ENCODE assay signal across 9 cellular contexts in the genomic region with DNA sequence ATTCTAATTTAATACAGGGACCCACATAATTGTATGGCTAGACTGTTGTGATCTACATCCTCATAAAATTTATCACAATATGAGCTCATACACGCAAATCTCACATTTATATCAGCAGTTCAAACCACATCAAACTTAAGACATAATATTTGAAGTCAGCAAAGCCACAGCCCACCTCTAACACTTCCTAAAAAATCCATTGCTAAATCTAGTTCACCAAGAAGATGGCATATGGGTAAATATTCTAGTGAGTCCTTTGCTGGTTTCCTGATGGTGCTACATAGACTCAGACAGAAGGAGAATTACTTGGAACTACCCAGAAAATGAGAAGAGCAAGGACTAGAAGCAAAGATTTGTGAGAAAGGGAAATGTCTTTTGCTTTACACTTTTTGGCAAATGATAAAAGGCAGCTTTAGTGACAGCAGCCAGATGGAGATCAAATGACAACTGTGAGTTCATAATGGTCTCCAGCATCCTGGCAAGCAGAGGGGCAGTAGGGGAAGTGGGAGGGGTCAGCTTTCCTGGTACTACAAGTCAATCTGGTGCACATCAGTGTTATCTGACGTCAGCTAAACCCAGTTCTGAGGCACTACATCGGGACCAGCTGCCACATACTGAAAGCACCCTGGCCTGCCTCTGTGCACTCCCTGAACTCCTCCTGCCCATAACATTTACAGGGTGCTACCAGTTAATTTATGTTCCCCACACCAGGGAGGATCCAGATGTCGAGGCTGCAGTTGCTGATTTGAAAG. TPM values are rescaled to one million over a fixed set of nuclear protein-coding genes. Genes with fewer than 3 reads are reported as not detected.
DNase-seq lines count a peak whose midpoint lies in the region; ATAC-seq and TF ChIP-seq lines count a peak whose summit lies in the region.
"Had no signal": no experiment of that assay in that cellular context is flagged by ENCODE, and none has a peak within 500 bp of the region (broad histone marks: within the 10 kb centered on the region; RNA-seq: fewer than 3 reads in every experiment).

No MANE protein-coding gene starts in this region.

- peak in 1 of 4 donors; percentile 64 for TF ChIP-seq EP300 in upper lobe of left lung (IDR thresholded peaks at IDR 0.05)

- DNase-seq in NCI-H1417 (lab: John Stamatoyannopoulos, UW): peak; percentile 16 to 58 (median 36)
- DNase-seq in NCI-H1417 treated with DMSO at 0.1 percent for 48 hours (lab: John Stamatoyannopoulos, UW): no peak
- DNase-seq in NCI-H748 treated with DMSO at 0.1 percent for 48 hours (lab: John Stamatoyannopoulos, UW): peak; percentile 56
- DNase-seq in activated effector memory CD4-positive, alpha-beta T cell treated with anti-CD3 and anti-CD28 coated beads, Interleukin-2, amount 50 U/mL, for 16 hours: peak; percentile 69
- peak; percentile 58 for DNase-seq in iris pigment epithelial cell (ENCODE audit: low read depth)
- DNase-seq in upper lobe of left lung: peak in 1 of 2 donors; percentile 58
- no peak for DNase-seq in SIG-M5 (lab: John Stamatoyannopoulos, UW)
- no peak for DNase-seq in HuH-7 (ENCODE audit: low spot score)

- H3K27ac ChIP-seq in upper lobe of left lung: peak overlapping the region in 3 of 4 donors; percentile 47 to 74 (median 67)
- H3K27ac ChIP-seq: 22Rv1 had no signal

- peak; percentile 71 to 74 for ATAC-seq in upper lobe of left lung (ENCODE audit: low FRiP score in 2 of 2)

- H3K27me3 ChIP-seq in upper lobe of left lung: no peaks in the 10 kb centered on the region

- no peak for TF ChIP-seq CTCF in upper lobe of left lung (IDR thresholded peaks at IDR 0.05)

- H3K4me3 ChIP-seq in upper lobe of left lung: no peak overlapping the region

- no peaks in the 10 kb centered on the region for H3K9me3 ChIP-seq in upper lobe of left lung

- WGBS in upper lobe of left lung, 2 donors: 15 to 18% methylated on average over 4 of the region's 4 CpGs

- peaks cover 7 to 13% (median 12%) of the 10 kb centered on the region in 4 donors for H3K4me1 ChIP-seq in upper lobe of left lung

- TF ChIP-seq POLR2A in upper lobe of left lung (IDR thresholded peaks at IDR 0.05): no peak

- H3K36me3 ChIP-seq in upper lobe of left lung: no peaks in the 10 kb centered on the region

RNA-seq across cellular contexts. Expression of a gene that starts 10.6 kb away (rescaled TPM):
- 10 to 100 TPM; 21.7 to 45.6 (median 28.2) TPM for total RNA-seq in upper lobe of left lung

Comparison
In these comparisons a context has a peak if more than half of its experiments do, and no peak if none do; other contexts are left out.
1. DNase-seq: peak in NCI-H1417 (3 of 3), NCI-H748 treated with DMSO at 0.1 percent for 48 hours (single experiment), activated effector memory CD4-positive, alpha-beta T cell treated with anti-CD3 and anti-CD28 coated beads, Interleukin-2, amount 50 U/mL, for 16 hours (single experiment) and iris pigment epithelial cell (single experiment); none in NCI-H1417 treated with DMSO at 0.1 percent for 48 hours (single experiment), SIG-M5 (single experiment) and HuH-7 (single experiment).